Comparison of ENCODE assay signal across 16 cellular contexts in the genomic region with DNA sequence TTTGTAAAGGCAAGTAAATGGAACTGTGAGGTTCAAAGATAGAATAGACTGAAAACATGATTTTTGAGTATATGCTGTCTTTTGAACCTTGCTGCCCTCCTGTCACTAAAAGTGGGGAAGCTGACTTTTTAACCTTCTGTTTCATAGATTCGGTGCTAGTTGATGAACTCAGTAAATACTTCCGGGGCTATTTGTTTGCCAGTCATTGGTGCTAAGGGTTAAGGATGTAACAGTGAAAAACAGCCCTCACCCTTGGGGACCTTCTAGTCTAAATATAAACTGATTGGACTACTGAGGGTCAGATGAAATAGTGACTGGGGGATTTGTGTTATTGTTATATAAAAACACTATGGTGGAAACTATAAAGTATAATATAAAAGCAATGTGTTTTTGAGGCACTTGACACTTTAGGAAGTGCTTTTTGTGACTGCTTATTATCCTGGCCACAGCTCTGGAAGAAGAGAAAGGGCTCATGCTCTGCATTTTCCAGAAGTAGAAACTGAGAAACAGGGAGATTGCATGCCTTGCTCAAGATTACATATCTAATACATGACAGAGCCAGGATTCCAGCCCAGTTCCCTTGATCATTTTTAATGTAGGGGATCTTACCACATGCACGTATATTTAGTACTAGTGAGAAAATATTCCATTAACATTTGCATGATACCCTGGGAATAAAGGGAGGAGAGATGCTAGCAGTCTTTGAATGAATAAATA.
"Had no signal": no experiment of that assay in that cellular context is flagged by ENCODE, and none has a peak within 500 bp of the region (broad histone marks: within the 10 kb centered on the region; RNA-seq: fewer than 3 reads in every experiment).

No MANE protein-coding gene starts in this region.

- DNase-seq: activated B cell treated with CpG ODN at 0.5 μM for 24 hours; activated CD4-positive, alpha-beta T cell treated with anti-CD3 and anti-CD28 coated beads, Interleukin-2, amount 10 ng/mL, durations not matched to agents 24 days and 14 days; activated CD8-positive, alpha-beta memory T cell treated with anti-CD3 and anti-CD28 coated beads, Interleukin-2, amount 50 U/mL, for 4 hours; activated CD8-positive, alpha-beta T cell treated with anti-CD3 and anti-CD28 coated beads, Interleukin-2, amount 10 ng/mL, durations not matched to agents 7 days and 5 days; activated effector memory CD4-positive, alpha-beta T cell treated with anti-CD3 and anti-CD28 coated beads, Interleukin-2, amount 50 U/mL, for 16 hours; activated T-cell treated with anti-CD3 and anti-CD28 coated beads, Interleukin-2, amount 50 U/mL, for 48 hours; amniotic stem cell; mesendoderm; occipital lobe; sigmoid colon; stimulated activated CD4-positive, alpha-beta T cell treated with anti-CD3 and anti-CD28 coated beads, Interleukin-1b, Interleukin-23, amount 100 ng/mL, for 48 hours; stomach; SW 1271 had no signal

- ATAC-seq: activated CD8-positive, alpha-beta T cell treated with anti-CD3 and anti-CD28 coated beads, Interleukin-2, amount 10 ng/mL, durations not matched to agents 7 days and 5 days; gastroesophageal sphincter; natural killer cell treated with Interleukin-12 subunit alpha and Interleukin-12 subunit beta and Interleukin-15 and Interleukin-18, amount 100 ng/mL, for 72 hours had no signal

- H3K4me3 ChIP-seq: coronary artery, gastroesophageal sphincter, sigmoid colon, stomach had no signal

- H3K9me3 ChIP-seq: gastroesophageal sphincter, sigmoid colon, stomach had no signal

- H3K36me3 ChIP-seq: gastroesophageal sphincter, sigmoid colon, stomach had no signal

- H3K27me3 ChIP-seq: gastroesophageal sphincter, sigmoid colon, stomach had no signal

- H3K27ac ChIP-seq: gastroesophageal sphincter had no signal
